9 cellular contexts compared by ENCODE assay signal in genomic region chr20:51531141-51531710, GRCh38. TPM values are rescaled to one million over a fixed set of nuclear protein-coding genes. Genes with fewer than 3 reads are reported as not detected.
DNase-seq lines count a peak whose midpoint lies in the region; ATAC-seq and TF ChIP-seq lines count a peak whose summit lies in the region.
"Had no signal": no experiment of that assay in that cellular context is flagged by ENCODE, and none has a peak within 500 bp of the region (broad histone marks: within the 10 kb centered on the region; RNA-seq: fewer than 3 reads in every experiment).

No MANE protein-coding gene starts in this region.

- H3K27ac Mint-ChIP-seq in naive thymus-derived CD8-positive, alpha-beta T cell, result peak overlapping the region; percentile 55 to 97 (median 80)

- DNase-seq in 8988T (peak; percentile 69), testis (no peak), NCI-H2171 treated with DMSO at 0.1 percent for 48 hours (lab: John Stamatoyannopoulos, UW) (no peak), HEK293T (ENCODE audit: extremely low spot score) (no peak)
- DNase-seq in activated T-cell treated with anti-CD3 and anti-CD28 coated beads, Interleukin-2, amount 50 U/mL, for 1 hour, result peak; percentile 66
- peak in 1 of 10 donors; percentile 23 for DNase-seq in naive thymus-derived CD8-positive, alpha-beta T cell

- CTCF ChIA-PET in HEK293T (lab: Yijun Ruan, JAX), result interaction anchor here (0.8 kb wide), 1 partner anchor 10 kb away, joined by 4 read pairs; no protein-coding TSS in a partner anchor

- H3K27ac ChIP-seq in testis, result no peak overlapping the region
- H3K27ac ChIP-seq: BLaER1 had no signal

- TF ChIP-seq POLR2A in testis (IDR thresholded peaks at IDR 0.05), result no peak

- no peaks in the 10 kb centered on the region for H3K36me3 ChIP-seq in testis (ENCODE audit: low read depth, missing control alignments)

- no peaks in the 10 kb centered on the region for H3K9me3 Mint-ChIP-seq in naive thymus-derived CD8-positive, alpha-beta T cell

- no peak overlapping the region for H3K4me3 ChIP-seq in testis
- H3K4me3 ChIP-seq: BLaER1 had no signal

- H3K27me3 ChIP-seq in testis, result no peaks in the 10 kb centered on the region
- H3K27me3 ChIP-seq: BLaER1 had no signal

- no peaks in the 10 kb centered on the region for H3K9me3 ChIP-seq in testis
- H3K9me3 ChIP-seq: BLaER1 had no signal

- H3K27me3 Mint-ChIP-seq in naive thymus-derived CD8-positive, alpha-beta T cell, result no peaks in the 10 kb centered on the region

- peaks cover 0 to 14% (median 5%) of the 10 kb centered on the region in 3 donors for H3K36me3 Mint-ChIP-seq in naive thymus-derived CD8-positive, alpha-beta T cell

- POLR2A ChIA-PET in naive thymus-derived CD8-positive, alpha-beta T cell (lab: Charles Lee), result interaction anchor here (1.4 kb wide), 1 partner anchor 10 kb away, joined by 5 read pairs; no protein-coding TSS in a partner anchor
- POLR2A ChIA-PET in HEK293T (lab: Yijun Ruan, JAX), result no interaction called here

- H3K4me1 Mint-ChIP-seq in naive thymus-derived CD8-positive, alpha-beta T cell, result peaks cover 51 to 98% (median 91%) of the 10 kb centered on the region in 4 donors

- 90 to 93% methylated on average over 8 to 11 of the region's 11 CpGs for WGBS in testis, 2 donors

- peak; percentile 69 for ATAC-seq in GM19452 (IDR thresholded peaks at IDR 0.05; ENCODE audit: unreplicated experiment)
- peak; percentile 55 for ATAC-seq in HG03565 (IDR thresholded peaks at IDR 0.05; ENCODE audit: unreplicated experiment)
- peak; percentile 26 to 48 for ATAC-seq in naive thymus-derived CD8-positive, alpha-beta T cell

- intact Hi-C loops in testis (cut with DNase I; ENCODE audit: low total_unique reads), result no loop called here

- peaks cover 14% of the 10 kb centered on the region for H3K4me1 ChIP-seq in testis

- no peak for TF ChIP-seq CTCF in testis (IDR thresholded peaks at IDR 0.05)

- peak overlapping the region in 6 of 10 donors; percentile 30 to 72 (median 60) for H3K4me3 Mint-ChIP-seq in naive thymus-derived CD8-positive, alpha-beta T cell

TF ChIP-seq in HEK293T, 16 proteins besides CTCF, POLR2A, EP300 and RAD21:
- TF ChIP-seq FOXA1 (IDR thresholded peaks at IDR 0.05), result no peak
- no peak for TF ChIP-seq ZNF384 (IDR thresholded peaks at IDR 0.05)
- no peak for TF ChIP-seq CTBP1 (IDR thresholded peaks at IDR 0.05; ENCODE audit: borderline replicate concordance)
- TF ChIP-seq NFRKB (IDR thresholded peaks at IDR 0.05), result no peak
- no peak for TF ChIP-seq L3MBTL2 (conservative IDR thresholded peaks at IDR 0.05)
- TF ChIP-seq LEF1 (IDR thresholded peaks at IDR 0.05; ENCODE audit: borderline replicate concordance), result no peak

RNA-seq across cellular contexts. Expression of gene NFATC2, which starts 11.3 kb away (rescaled TPM):
- total RNA-seq in naive thymus-derived CD8-positive, alpha-beta T cell, result 10 to 100 TPM; 34.0 to 36.3 TPM
- 10 to 100 TPM; 14.5 to 23.8 (median 14.5) TPM for polyA plus RNA-seq in naive thymus-derived CD8-positive, alpha-beta T cell
- 1 to 10 TPM; 5.4 to 6.5 TPM for total RNA-seq in testis
- 7.5 TPM for polyA plus RNA-seq in testis (ENCODE audit: insufficient read depth, low read depth, low replicate concordance)

Comparison
In these comparisons a context has a peak if more than half of its experiments do, and no peak if none do; other contexts are left out.
1. DNase-seq: peak in 8988T (single experiment) and activated T-cell treated with anti-CD3 and anti-CD28 coated beads, Interleukin-2, amount 50 U/mL, for 1 hour (single experiment); none in testis (single experiment), NCI-H2171 treated with DMSO at 0.1 percent for 48 hours (single experiment) and HEK293T (single experiment).
2. RNA of gene NFATC2, which starts 11.3 kb away (total RNA-seq): 34.0 to 36.3 TPM in naive thymus-derived CD8-positive, alpha-beta T cell; 5.4 to 6.5 TPM in testis; every median in the first group is over 4 times any median in the second.
3. Peak in every context shown above with its lines, with median percentiles within 50 percentile points of each other: ATAC-seq.